Comparison of ENCODE assay signal across 15 cellular contexts in genomic region chr9:116713266-116713665, GRCh38. TPM values are rescaled to one million over a fixed set of nuclear protein-coding genes. Genes with fewer than 3 reads are reported as not detected.
DNase-seq lines count a peak whose midpoint lies in the region; ATAC-seq, FAIRE-seq and TF ChIP-seq lines count a peak whose summit lies in the region.
"Had no signal": no experiment of that assay in that cellular context is flagged by ENCODE, and none has a peak within 500 bp of the region (broad histone marks: within the 10 kb centered on the region; RNA-seq: fewer than 3 reads in every experiment).

No MANE protein-coding gene starts in this region.

- H3K27ac Mint-ChIP-seq in activated CD8-positive, alpha-beta memory T cell treated with anti-CD3 and anti-CD28 coated beads, Interleukin-2, amount 10 ng/mL, durations not matched to agents 7 days and 5 days: no peak overlapping the region
- H3K27ac Mint-ChIP-seq: H9 had no signal

- TF ChIP-seq CTCF in D721Med (IDR thresholded peaks at IDR 0.05; ENCODE audit: insufficient read depth, missing control alignments): no peak

- H3K36me3 Mint-ChIP-seq in activated CD8-positive, alpha-beta memory T cell treated with anti-CD3 and anti-CD28 coated beads, Interleukin-2, amount 10 ng/mL, durations not matched to agents 7 days and 5 days: no peaks in the 10 kb centered on the region
- H3K36me3 Mint-ChIP-seq: CD14-positive monocyte had no signal

- no peak for FAIRE-seq in D721Med (lab: Jason Lieb, UNC)
- FAIRE-seq: A549 had no signal

- no peaks in the 10 kb centered on the region for H3K27me3 Mint-ChIP-seq in activated CD8-positive, alpha-beta memory T cell treated with anti-CD3 and anti-CD28 coated beads, Interleukin-2, amount 10 ng/mL, durations not matched to agents 7 days and 5 days

- no peaks in the 10 kb centered on the region for H3K9me3 Mint-ChIP-seq in activated CD8-positive, alpha-beta memory T cell treated with anti-CD3 and anti-CD28 coated beads, Interleukin-2, amount 10 ng/mL, durations not matched to agents 7 days and 5 days (ENCODE audit: low read depth)
- H3K9me3 Mint-ChIP-seq: CD14-positive monocyte, H9 had no signal

- DNase-seq in NCI-H748 (lab: John Stamatoyannopoulos, UW; ENCODE audit: unreplicated experiment): peak; percentile 77
- no peak for DNase-seq in NCI-H748 treated with DMSO at 0.1 percent for 48 hours (lab: John Stamatoyannopoulos, UW)
- DNase-seq in NCI-H1105 (lab: John Stamatoyannopoulos, UW): peak; percentile 7
- peak; percentile 37 for DNase-seq in astrocyte of the hippocampus (ENCODE audit: low read depth, low spot score)
- no peak for DNase-seq in D721Med (ENCODE audit: insufficient read length, low spot score)
- no peak for DNase-seq in activated CD8-positive, alpha-beta memory T cell treated with anti-CD3 and anti-CD28 coated beads, Interleukin-2, amount 10 ng/mL, durations not matched to agents 7 days and 5 days
- no peak for DNase-seq in iPS-NIHi11 (ENCODE audit: low spot score)
- DNase-seq: H9, IMR-90, Kasumi-1, NCI-H1694 treated with DMSO at 0.1 percent for 48 hours, NCI-H2171, PC-9 had no signal

- CTCF ChIA-PET in activated CD8-positive, alpha-beta memory T cell treated with anti-CD3 and anti-CD28 coated beads, Interleukin-2, amount 10 ng/mL, durations not matched to agents 7 days and 5 days (lab: Charles Lee): no interaction called here

- H3K4me3 Mint-ChIP-seq in activated CD8-positive, alpha-beta memory T cell treated with anti-CD3 and anti-CD28 coated beads, Interleukin-2, amount 10 ng/mL, durations not matched to agents 7 days and 5 days: no peak overlapping the region
- H3K4me3 Mint-ChIP-seq: CD14-positive monocyte, H9 had no signal

- no peak for ATAC-seq in activated CD8-positive, alpha-beta memory T cell treated with anti-CD3 and anti-CD28 coated beads, Interleukin-2, amount 10 ng/mL, durations not matched to agents 7 days and 5 days
- ATAC-seq: A549 had no signal

- peaks cover 2% of the 10 kb centered on the region for H3K4me1 Mint-ChIP-seq in activated CD8-positive, alpha-beta memory T cell treated with anti-CD3 and anti-CD28 coated beads, Interleukin-2, amount 10 ng/mL, durations not matched to agents 7 days and 5 days
- H3K4me1 Mint-ChIP-seq: CD14-positive monocyte had no signal

RNA-seq across cellular contexts. Expression of gene TRIM32, which starts 26.2 kb away (rescaled TPM):
- 10 to 100 TPM; 14.0 to 19.8 TPM for total RNA-seq in activated CD8-positive, alpha-beta memory T cell treated with anti-CD3 and anti-CD28 coated beads, Interleukin-2, amount 10 ng/mL, durations not matched to agents 7 days and 5 days

Comparison
In these comparisons a context has a peak if more than half of its experiments do, and no peak if none do; other contexts are left out.
1. DNase-seq: peak in NCI-H748 (single experiment), NCI-H1105 (single experiment) and astrocyte of the hippocampus (single experiment); none in NCI-H748 treated with DMSO at 0.1 percent for 48 hours (single experiment), D721Med (single experiment), activated CD8-positive, alpha-beta memory T cell treated with anti-CD3 and anti-CD28 coated beads, Interleukin-2, amount 10 ng/mL, durations not matched to agents 7 days and 5 days (single experiment) and iPS-NIHi11 (single experiment).